In the genomic region with DNA sequence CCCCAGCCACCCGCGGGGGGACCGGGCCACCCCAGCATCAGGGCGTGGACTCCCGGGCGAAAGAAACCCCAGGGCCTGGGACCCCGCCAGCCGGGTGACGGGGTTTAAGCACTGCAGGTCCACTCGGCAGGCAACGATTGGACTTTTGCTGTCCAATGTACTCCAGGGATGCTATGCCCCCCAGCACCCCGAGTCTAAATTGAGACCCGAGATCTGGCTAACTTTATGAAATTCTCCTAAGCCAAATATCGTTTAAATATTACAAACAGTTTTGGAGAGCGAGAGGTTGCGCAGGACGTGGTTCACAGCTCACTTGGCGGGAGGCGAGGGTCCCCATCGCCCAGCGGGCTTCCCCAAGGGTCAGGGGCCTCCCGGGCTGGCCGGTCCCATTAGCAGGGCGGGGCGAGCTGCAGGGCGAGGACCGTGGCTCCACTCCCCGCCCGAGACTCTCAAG, we compare ENCODE assay signal across 9 cellular contexts. TPM values are rescaled to one million over a fixed set of nuclear protein-coding genes. Genes with fewer than 3 reads are reported as not detected.
A peak's percentile ranks its signal among the peaks of the same experiment; 100 is the strongest.
DNase-seq lines count a peak whose midpoint lies in the region; ATAC-seq and TF ChIP-seq lines count a peak whose summit lies in the region.
"Had no signal": no experiment of that assay in that cellular context is flagged by ENCODE, and none has a peak within 500 bp of the region (broad histone marks: within the 10 kb centered on the region; RNA-seq: fewer than 3 reads in every experiment).

No MANE protein-coding gene starts in this region.

- CTCF ChIA-PET in Panc1 (lab: Charles Lee) = no interaction called here

- DNase-seq in Panc1 (ENCODE audit: low read depth, low spot score) (no peak), endodermal cell (no peak), nephron progenitor cell (no peak), NCI-H2196 (lab: John Stamatoyannopoulos, UW; ENCODE audit: unreplicated experiment) (no peak)

- WGBS in endodermal cell (ENCODE audit: insufficient coverage in 1 of 2, insufficient read length in 1 of 2), 2 experiments = 2% methylated on average over 10 to 29 of the region's 29 CpGs

- H3K36me3 ChIP-seq in Panc1 (ENCODE audit: control insufficient read depth, insufficient read depth, low read length) (peaks cover 4% of the 10 kb centered on the region; the same call in 1 of the 2 replicates), endodermal cell (ENCODE audit: control insufficient read depth, insufficient read depth, low read length) (peaks cover 33% of the 10 kb centered on the region)

- H3K27ac Mint-ChIP-seq in endodermal cell (no peak overlapping the region), nephron progenitor cell (no peak overlapping the region)

- peak; percentile 8 for ATAC-seq in GM21390 (IDR thresholded peaks at IDR 0.05; ENCODE audit: unreplicated experiment)
- peak; percentile 19 for ATAC-seq in Panc1
- ATAC-seq in HG03039 (IDR thresholded peaks at IDR 0.05; ENCODE audit: unreplicated experiment) = no peak
- ATAC-seq in HG03439 (IDR thresholded peaks at IDR 0.05; ENCODE audit: unreplicated experiment) = no peak

- H3K4me3 ChIP-seq in Panc1 (ENCODE audit: low read depth in 2 of 2, low read length in 2 of 2) (peak overlapping the region; percentile 70 to 79), endodermal cell (ENCODE audit: low read length) (peak overlapping the region; percentile 84)

- H3K36me3 Mint-ChIP-seq in endodermal cell (ENCODE audit: low read depth) (peaks cover 25% of the 10 kb centered on the region), nephron progenitor cell (ENCODE audit: low read depth) (peaks cover 17% of the 10 kb centered on the region)

- H3K27me3 ChIP-seq in Panc1 (ENCODE audit: control insufficient read depth, insufficient read depth, low read length) (no peaks in the 10 kb centered on the region), endodermal cell (ENCODE audit: control insufficient read depth, insufficient read depth, low read length, poor library complexity, severe bottlenecking) (no peaks in the 10 kb centered on the region)

- H3K9ac ChIP-seq in endodermal cell (ENCODE audit: extremely low read depth, low read length, poor library complexity, severe bottlenecking) = peak overlapping the region; percentile 4

- in situ Hi-C loops in Panc1 (cut with HindIII; ENCODE audit: low pct_unique_long_range_greater_than_20kb, low sequenced_read_pairs) = no loop called here

- H3K27me3 Mint-ChIP-seq in endodermal cell (ENCODE audit: insufficient read depth) = peaks cover 7% of the 10 kb centered on the region
- peaks cover 3% of the 10 kb centered on the region for H3K27me3 Mint-ChIP-seq in nephron progenitor cell (ENCODE audit: low read depth, poor library complexity)

- POLR2A ChIA-PET in Panc1 (lab: Charles Lee) = no interaction called here

- peak overlapping the region; percentile 77 for H3K27ac ChIP-seq in 22Rv1
- H3K27ac ChIP-seq in Panc1 (ENCODE audit: low read length) = peak overlapping the region; percentile 59; the same call in 1 of the 2 replicates
- H3K27ac ChIP-seq in endodermal cell (ENCODE audit: low read depth, low read length) = no peak overlapping the region

- H3K4me1 ChIP-seq in Panc1 (ENCODE audit: control insufficient read depth, insufficient read depth, low read length) (peaks cover 4% of the 10 kb centered on the region), endodermal cell (ENCODE audit: control insufficient read depth, insufficient read depth, low read length) (peaks cover 7% of the 10 kb centered on the region)

- H3K4me1 Mint-ChIP-seq in endodermal cell (peaks cover 8% of the 10 kb centered on the region), nephron progenitor cell (peaks cover 49% of the 10 kb centered on the region)

- no peaks in the 10 kb centered on the region for H3K9me3 ChIP-seq in Panc1 (ENCODE audit: control insufficient read depth, insufficient read depth, low read depth, low read length)
- H3K9me3 ChIP-seq in endodermal cell (ENCODE audit: control insufficient read depth, low read length) = no peaks in the 10 kb centered on the region

- no peaks in the 10 kb centered on the region for H3K9me3 Mint-ChIP-seq in endodermal cell
- no peaks in the 10 kb centered on the region for H3K9me3 Mint-ChIP-seq in nephron progenitor cell

- TF ChIP-seq CTCF in 22Rv1 (IDR thresholded peaks at IDR 0.05) = no peak
- no peak for TF ChIP-seq CTCF in Panc1 (IDR thresholded peaks at IDR 0.05)
- no peak for TF ChIP-seq CTCF in endodermal cell (conservative IDR thresholded peaks at IDR 0.05)
- TF ChIP-seq CTCF in nephron progenitor cell (IDR thresholded peaks at IDR 0.05) = no peak

- H3K4me3 Mint-ChIP-seq in endodermal cell = peak overlapping the region; percentile 83
- H3K4me3 Mint-ChIP-seq in nephron progenitor cell = peak overlapping the region; percentile 88

- no TSS peak for BruUV-seq in Panc1 (replicated peaks; lab: Mats Ljungman, UMichigan)

- intact Hi-C loops in Panc1 (cut with micrococcal nuclease; ENCODE audit: unreplicated experiment) = no loop called here

RNA-seq across cellular contexts. Expression of gene MRPS2, which starts 0.4 kb away (rescaled TPM):
- total RNA-seq in Panc1 (2021; ENCODE audit: unreplicated experiment) (33.5 TPM), endodermal cell (10 to 100 TPM; 50.2 to 53.1 TPM)
- polyA plus RNA-seq in Panc1 (2012; ENCODE audit: insufficient read length) = 79.0 TPM
- 51.4 TPM for polyA plus RNA-seq in endodermal cell (2013, experiment 1 of 2)
- 44.0 TPM for polyA plus RNA-seq in endodermal cell (2013, experiment 2 of 2)

RNA-seq across cellular contexts. Expression of gene PPP1R26, which starts 20.5 kb away (rescaled TPM):
- total RNA-seq in Panc1 (2021; ENCODE audit: unreplicated experiment) = 17.5 TPM
- polyA plus RNA-seq in Panc1 (2012; ENCODE audit: insufficient read length) = 15.6 TPM
- 10 to 100 TPM; 43.2 to 54.5 TPM for total RNA-seq in endodermal cell
- 21.4 TPM for polyA plus RNA-seq in endodermal cell (2013, experiment 1 of 2)
- polyA plus RNA-seq in endodermal cell (2013, experiment 2 of 2) = 20.9 TPM

RNA-seq across cellular contexts. Expression of gene LCN1, which starts 21.1 kb away (rescaled TPM):
- total RNA-seq in Panc1 (2021; ENCODE audit: unreplicated experiment) = not detected
- polyA plus RNA-seq in Panc1 (2012; ENCODE audit: insufficient read length) = not detected
- total RNA-seq in endodermal cell = not detected
- not detected for polyA plus RNA-seq in endodermal cell (2013, experiment 1 of 2)
- not detected for polyA plus RNA-seq in endodermal cell (2013, experiment 2 of 2)
- total RNA-seq: myocyte had no signal

RNA-seq across cellular contexts. Expression of gene OBP2A, which starts 45.8 kb away (rescaled TPM):
- total RNA-seq in Panc1 (2021; ENCODE audit: unreplicated experiment) = not detected
- polyA plus RNA-seq in Panc1 (2012; ENCODE audit: insufficient read length) = not detected
- not detected for total RNA-seq in endodermal cell
- not detected for polyA plus RNA-seq in endodermal cell (2013, experiment 1 of 2)
- not detected for polyA plus RNA-seq in endodermal cell (2013, experiment 2 of 2)
- total RNA-seq: myocyte had no signal

Comparison
In these comparisons a context has a peak if more than half of its experiments do, and no peak if none do; other contexts are left out.
1. ATAC-seq: peak in GM21390 (single experiment) and Panc1 (single experiment); none in HG03039 (single experiment) and HG03439 (single experiment).